1 cellular context compared by ENCODE assay signal in the genomic region with DNA sequence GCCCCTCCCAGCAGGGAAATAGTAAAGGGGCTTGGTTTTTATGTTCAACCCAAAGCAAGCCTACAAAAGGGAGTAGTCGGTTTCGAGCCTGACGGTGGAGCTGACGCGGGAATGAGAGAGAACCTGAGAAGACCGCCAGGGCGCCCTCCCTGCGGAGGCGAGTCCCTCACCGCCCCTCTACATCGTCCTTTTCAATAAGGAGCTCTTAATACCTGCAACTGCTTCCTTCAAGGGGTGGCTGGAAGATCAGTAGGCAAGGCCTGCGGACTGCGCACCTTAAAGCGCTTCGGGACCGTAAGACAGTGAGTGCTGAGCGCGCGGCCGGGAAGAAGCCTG.
TF ChIP-seq lines count a peak whose summit lies in the region.

No MANE protein-coding gene starts in this region.

TF ChIP-seq in WTC11, 78 proteins besides CTCF, POLR2A, EP300 and RAD21 (continued from another document):
- TF ChIP-seq, protein P1, sequence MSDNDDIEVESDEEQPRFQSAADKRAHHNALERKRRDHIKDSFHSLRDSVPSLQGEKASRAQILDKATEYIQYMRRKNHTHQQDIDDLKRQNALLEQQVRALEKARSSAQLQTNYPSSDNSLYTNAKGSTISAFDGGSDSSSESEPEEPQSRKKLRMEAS (CRISPR knock-in tag; IDR thresholded peaks at IDR 0.05), result no peak
- no peak for TF ChIP-seq ZBTB21 (CRISPR knock-in tag; IDR thresholded peaks at IDR 0.05; ENCODE audit: borderline replicate concordance)
- TF ChIP-seq, protein P2, sequence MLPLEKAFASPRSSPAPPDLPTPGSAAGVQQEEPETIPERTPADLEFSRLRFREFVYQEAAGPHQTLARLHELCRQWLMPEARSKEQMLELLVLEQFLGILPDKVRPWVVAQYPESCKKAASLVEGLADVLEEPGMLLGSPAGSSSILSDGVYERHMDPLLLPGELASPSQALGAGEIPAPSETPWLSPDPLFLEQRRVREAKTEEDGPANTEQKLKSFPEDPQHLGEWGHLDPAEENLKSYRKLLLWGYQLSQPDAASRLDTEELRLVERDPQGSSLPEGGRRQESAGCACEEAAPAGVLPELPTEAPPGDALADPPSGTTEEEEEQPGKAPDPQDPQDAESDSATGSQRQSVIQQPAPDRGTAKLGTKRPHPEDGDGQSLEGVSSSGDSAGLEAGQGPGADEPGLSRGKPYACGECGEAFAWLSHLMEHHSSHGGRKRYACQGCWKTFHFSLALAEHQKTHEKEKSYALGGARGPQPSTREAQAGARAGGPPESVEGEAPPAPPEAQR (CRISPR knock-in tag; IDR thresholded peaks at IDR 0.05), result no peak
- no peak for TF ChIP-seq ZNF671 (CRISPR knock-in tag; IDR thresholded peaks at IDR 0.05)
- TF ChIP-seq, protein P3, sequence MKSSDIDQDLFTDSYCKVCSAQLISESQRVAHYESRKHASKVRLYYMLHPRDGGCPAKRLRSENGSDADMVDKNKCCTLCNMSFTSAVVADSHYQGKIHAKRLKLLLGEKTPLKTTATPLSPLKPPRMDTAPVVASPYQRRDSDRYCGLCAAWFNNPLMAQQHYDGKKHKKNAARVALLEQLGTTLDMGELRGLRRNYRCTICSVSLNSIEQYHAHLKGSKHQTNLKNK (CRISPR knock-in tag; IDR thresholded peaks at IDR 0.05), result no peak
- no peak for TF ChIP-seq MYBL2 (CRISPR knock-in tag; IDR thresholded peaks at IDR 0.05)
- TF ChIP-seq, protein P4, sequence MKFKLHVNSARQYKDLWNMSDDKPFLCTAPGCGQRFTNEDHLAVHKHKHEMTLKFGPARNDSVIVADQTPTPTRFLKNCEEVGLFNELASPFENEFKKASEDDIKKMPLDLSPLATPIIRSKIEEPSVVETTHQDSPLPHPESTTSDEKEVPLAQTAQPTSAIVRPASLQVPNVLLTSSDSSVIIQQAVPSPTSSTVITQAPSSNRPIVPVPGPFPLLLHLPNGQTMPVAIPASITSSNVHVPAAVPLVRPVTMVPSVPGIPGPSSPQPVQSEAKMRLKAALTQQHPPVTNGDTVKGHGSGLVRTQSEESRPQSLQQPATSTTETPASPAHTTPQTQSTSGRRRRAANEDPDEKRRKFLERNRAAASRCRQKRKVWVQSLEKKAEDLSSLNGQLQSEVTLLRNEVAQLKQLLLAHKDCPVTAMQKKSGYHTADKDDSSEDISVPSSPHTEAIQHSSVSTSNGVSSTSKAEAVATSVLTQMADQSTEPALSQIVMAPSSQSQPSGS (CRISPR knock-in tag; IDR thresholded peaks at IDR 0.05; ENCODE audit: borderline replicate concordance, low read depth), result no peak
- TF ChIP-seq, protein P5, sequence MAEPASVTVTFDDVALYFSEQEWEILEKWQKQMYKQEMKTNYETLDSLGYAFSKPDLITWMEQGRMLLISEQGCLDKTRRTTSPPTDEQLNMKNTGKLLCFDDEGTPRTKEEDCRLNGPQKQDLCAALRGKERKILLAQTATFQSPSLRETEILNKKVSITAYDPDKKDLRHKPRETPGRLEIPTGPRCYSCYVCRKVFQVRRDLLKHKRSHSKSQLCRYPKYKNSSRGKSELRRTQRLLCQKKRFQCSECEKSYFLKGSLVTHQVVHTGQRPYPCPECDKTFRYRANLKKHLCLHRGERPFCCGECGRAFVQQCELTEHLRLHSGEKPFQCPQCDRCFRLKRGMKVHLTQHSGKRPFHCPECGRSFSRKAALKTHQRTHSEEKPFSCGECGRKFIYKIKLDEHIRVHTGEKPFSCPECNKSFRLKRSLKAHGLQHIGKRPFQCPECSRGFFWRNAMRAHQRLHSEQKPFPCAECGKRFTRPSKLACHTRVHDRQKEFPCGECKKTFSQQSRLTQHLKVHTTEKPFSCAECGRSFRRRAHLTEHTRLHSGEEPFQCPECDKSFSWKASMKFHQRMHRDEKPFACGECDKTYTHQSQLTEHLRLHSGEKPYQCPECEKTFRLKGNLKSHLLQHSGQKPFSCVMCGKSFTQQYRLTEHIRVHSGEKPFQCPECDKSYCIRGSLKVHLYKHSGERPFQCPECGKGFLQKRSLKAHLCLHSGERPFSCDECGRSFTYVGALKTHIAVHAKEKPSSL (CRISPR knock-in tag; conservative IDR thresholded peaks at IDR 0.05), result no peak
- no peak for TF ChIP-seq GTF2I (CRISPR knock-in tag; conservative IDR thresholded peaks at IDR 0.05)
- no peak for TF ChIP-seq IRF2 (CRISPR knock-in tag; IDR thresholded peaks at IDR 0.05; ENCODE audit: borderline replicate concordance, low read depth)
- no peak for TF ChIP-seq SMAD4 (CRISPR knock-in tag; IDR thresholded peaks at IDR 0.05)
- TF ChIP-seq NR2C2 (CRISPR knock-in tag; IDR thresholded peaks at IDR 0.05), result no peak
TF ChIP-seq in WTC11: peak in this region for 0.
